Comparison of ENCODE assay signal across 8 cellular contexts in genomic region chr2:23925702-23926288, GRCh38. TPM values are rescaled to one million over a fixed set of nuclear protein-coding genes. Genes with fewer than 3 reads are reported as not detected.
A peak's percentile ranks its signal among the peaks of the same experiment; 100 is the strongest.
DNase-seq lines count a peak whose midpoint lies in the region; ATAC-seq, FAIRE-seq and TF ChIP-seq lines count a peak whose summit lies in the region.

No MANE protein-coding gene starts in this region.

- H3K4me3 ChIP-seq in colonic mucosa = peak overlapping the region; percentile 92

- H3K36me3 Mint-ChIP-seq in WTC11 = peaks cover 3% of the 10 kb centered on the region

- no peaks in the 10 kb centered on the region for H3K27me3 ChIP-seq in colonic mucosa

- no peaks in the 10 kb centered on the region for H3K9me3 ChIP-seq in colonic mucosa

- no peak for TF ChIP-seq CTCF in WTC11 (IDR thresholded peaks at IDR 0.05)
- TF ChIP-seq CTCF in colonic mucosa (IDR thresholded peaks at IDR 0.05) = no peak

- H3K27ac ChIP-seq in colonic mucosa = peak overlapping the region; percentile 99

- H3K9ac ChIP-seq in colonic mucosa (ENCODE audit: low read depth in 2 of 2, low read length in 2 of 2) = peak overlapping the region; percentile 90 to 94

- FAIRE-seq in GM18507 (lab: Jason Lieb, UNC) = peak; percentile 98

- intact Hi-C loops in colonic mucosa (cut with DNase I) = no loop called here

- POLR2A ChIA-PET in WTC11 (lab: Charles Lee) = interaction anchor here (0.9 to 3.2 kb wide), 6 partner anchors 14 to 158 kb away, joined by 3 to 83 read pairs (median 14); partner anchors contain the start of genes SF3B6, TP53I3 and UBXN2A

- CTCF ChIA-PET in WTC11 (lab: Charles Lee) = interaction anchor here (0.6 to 3.4 kb wide), 14 partner anchors 8 to 292 kb away, joined by 3 to 52 read pairs (median 8); partner anchors contain the start of genes MFSD2B, SF3B6, TP53I3 and UBXN2A

- DNase-seq in GM18507 (ENCODE audit: extremely low spot score, insufficient read length, low read depth) (no peak), NAMALWA (ENCODE audit: low spot score) (peak; percentile 91), WTC11 (ENCODE audit: low spot score) (no peak), colonic mucosa (peak; percentile 75), left lobe of liver (ENCODE audit: low spot score) (no peak), NCI-H2227 (lab: John Stamatoyannopoulos, UW; ENCODE audit: unreplicated experiment) (no peak)
- DNase-seq in stimulated activated CD4-positive, alpha-beta T cell treated with anti-CD3 and anti-CD28 coated beads, TNF-alpha, amount 100 ng/mL, for 24 hours (ENCODE audit: low read depth in 3 of 3) = peak; percentile 35 to 49 (median 43)

- H3K27me3 Mint-ChIP-seq in WTC11 (ENCODE audit: low read depth) = no peaks in the 10 kb centered on the region

- peaks cover 8% of the 10 kb centered on the region for H3K4me1 ChIP-seq in colonic mucosa

- H3K9me3 Mint-ChIP-seq in WTC11 = no peaks in the 10 kb centered on the region

- H3K4me3 Mint-ChIP-seq in WTC11 = peak overlapping the region; percentile 96

- H3K36me3 ChIP-seq in colonic mucosa = no peaks in the 10 kb centered on the region

- peaks cover 21% of the 10 kb centered on the region for H3K4me1 Mint-ChIP-seq in WTC11

- H3K27ac Mint-ChIP-seq in WTC11 = peak overlapping the region; percentile 82

- peak; percentile 52 for ATAC-seq in HG02588 (IDR thresholded peaks at IDR 0.05; ENCODE audit: unreplicated experiment)
- ATAC-seq in WTC11 = peak; percentile 5
- peak; percentile 46 for ATAC-seq in left lobe of liver

TF ChIP-seq in WTC11, 78 proteins besides CTCF, POLR2A, EP300 and RAD21:
- TF ChIP-seq GABPB1 (CRISPR knock-in tag; IDR thresholded peaks at IDR 0.05) = 0 out of 2 replicates have a peak, but pooled peaks have one; percentile 7
- no peak for TF ChIP-seq PRDM15 (CRISPR knock-in tag; IDR thresholded peaks at IDR 0.05)
TF ChIP-seq in WTC11: peak in this region for 1.

RNA-seq across cellular contexts. Expression of gene ATAD2B, which starts 1.1 kb away (rescaled TPM):
- total RNA-seq in WTC11 (2021) (18.3 to 21.5 TPM (median 18.4 TPM) in 3 replicates), colonic mucosa (10 to 100 TPM; 19.2 to 21.7 TPM), left lobe of liver (11.1 TPM)

RNA-seq across cellular contexts. Expression of gene UBXN2A, which starts 14.5 kb away (rescaled TPM):
- total RNA-seq in WTC11 (2021) = 15.4 to 16.8 TPM (median 16.7 TPM) in 3 replicates
- total RNA-seq in colonic mucosa = 10 to 100 TPM in 1 of 2 donors, 1 to 10 TPM in 1; 10.0 to 17.3 TPM
- 6.1 TPM for total RNA-seq in left lobe of liver

Comparison
In these comparisons a context has a peak if more than half of its experiments do, and no peak if none do; other contexts are left out.
1. DNase-seq: peak in NAMALWA (single experiment), colonic mucosa (single experiment) and stimulated activated CD4-positive, alpha-beta T cell treated with anti-CD3 and anti-CD28 coated beads, TNF-alpha, amount 100 ng/mL, for 24 hours (3 of 3); none in GM18507 (single experiment), WTC11 (single experiment), left lobe of liver (single experiment) and NCI-H2227 (single experiment).
2. Peak in every context shown above with its lines, with median percentiles within 50 percentile points of each other: ATAC-seq.